14 cellular contexts compared by ENCODE assay signal in the genomic region with DNA sequence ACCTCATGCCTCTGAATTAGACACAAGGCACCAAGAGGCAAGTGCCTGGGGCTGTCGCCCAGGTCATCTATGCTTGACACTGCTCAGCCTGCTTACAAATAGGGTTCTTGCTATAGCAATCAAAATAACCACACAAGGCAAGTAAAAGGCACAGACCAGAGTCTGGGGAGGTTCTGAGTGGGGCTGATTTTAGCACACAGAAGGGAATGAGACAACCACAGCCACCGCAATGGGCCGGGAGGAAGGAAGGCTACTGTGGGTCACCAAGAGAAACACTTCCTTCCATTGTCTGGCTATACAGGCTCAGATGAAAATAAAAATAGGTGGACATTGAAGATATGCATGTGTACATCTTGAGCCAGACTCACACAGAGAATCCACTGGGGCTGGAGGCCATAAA.
A peak's percentile ranks its signal among the peaks of the same experiment; 100 is the strongest.
DNase-seq lines count a peak whose midpoint lies in the region; TF ChIP-seq lines count a peak whose summit lies in the region.
"Had no signal": no experiment of that assay in that cellular context is flagged by ENCODE, and none has a peak within 500 bp of the region (broad histone marks: within the 10 kb centered on the region; RNA-seq: fewer than 3 reads in every experiment).

No MANE protein-coding gene starts in this region.

- peaks cover 37% of the 10 kb centered on the region for H3K4me1 ChIP-seq in testis
- H3K4me1 ChIP-seq: prostate gland had no signal

- DNase-seq in NOMO-1 treated with DMSO at 0.1 percent for 48 hours (lab: John Stamatoyannopoulos, UW; ENCODE audit: unreplicated experiment), result peak; percentile 18
- no peak for DNase-seq in NOMO-1 treated with dmso at 0.1 percent for 144 hours (lab: John Stamatoyannopoulos, UW; ENCODE audit: unreplicated experiment)
- DNase-seq in dorsolateral prefrontal cortex, result peak in 2 of 10 donors; percentile 31 to 39
- DNase-seq in medulla oblongata (ENCODE audit: extremely low spot score), result peak; percentile 81
- DNase-seq in testis, result no peak
- no peak for DNase-seq in NCI-H1092 (lab: John Stamatoyannopoulos, UW)
- DNase-seq in DMS 273 (lab: John Stamatoyannopoulos, UW; ENCODE audit: unreplicated experiment), result no peak
- DNase-seq in activated CD4-positive, CD25-positive, alpha-beta regulatory T cell treated with anti-CD3 and anti-CD28 coated beads, Interleukin-2, amount 50 U/mL, for 72 hours, result no peak
- DNase-seq: activated CD4-positive, alpha-beta T cell treated with anti-CD3 and anti-CD28 coated beads, Interleukin-2, amount 50 U/mL, for 48 hours; CD4-positive, alpha-beta T cell; NCI-H1436 treated with DMSO at 0.1 percent for 48 hours; NCI-H524 treated with DMSO at 0.1 percent for 48 hours had no signal

- TF ChIP-seq CTCF in dorsolateral prefrontal cortex (IDR thresholded peaks at IDR 0.05 in 54 of 56, conservative IDR thresholded peaks at IDR 0.05 in 2 of 56; ENCODE audit: low read depth in 1 of 56, partially characterized antibody in 56 of 56) (no peak), testis (IDR thresholded peaks at IDR 0.05) (no peak)

- no peaks in the 10 kb centered on the region for H3K36me3 ChIP-seq in testis (ENCODE audit: low read depth, missing control alignments)
- H3K36me3 ChIP-seq: prostate gland had no signal

- intact Hi-C loops in dorsolateral prefrontal cortex (cut with DNase I), result loop anchor here in 1 of 2 donors (5.0 kb wide), 1 partner anchor 282 kb away; no protein-coding TSS in a partner anchor
- intact Hi-C loops in testis (cut with DNase I; ENCODE audit: low total_unique reads), result no loop called here

- H3K27me3 ChIP-seq in dorsolateral prefrontal cortex (no peaks in the 10 kb centered on the region), testis (no peaks in the 10 kb centered on the region)

- H3K27ac ChIP-seq in dorsolateral prefrontal cortex (peak overlapping the region in 51 of 59 donors; percentile 32 to 95 (median 86)), testis (peak overlapping the region; percentile 71 to 82)
- H3K27ac ChIP-seq: 22Rv1, prostate gland had no signal

- H3K4me3 ChIP-seq in dorsolateral prefrontal cortex (no peak overlapping the region), testis (no peak overlapping the region)
- H3K4me3 ChIP-seq: prostate gland had no signal

- H3K9me3 ChIP-seq in testis, result no peaks in the 10 kb centered on the region
- H3K9me3 ChIP-seq: prostate gland had no signal

- WGBS in testis, 2 donors, result 75 to 87% methylated on average over 2 to 3 of the region's 3 CpGs

- no peak for TF ChIP-seq POLR2A in testis (IDR thresholded peaks at IDR 0.05)

Comparison
In these comparisons a context has a peak if more than half of its experiments do, and no peak if none do; other contexts are left out.
1. DNase-seq: peak in NOMO-1 treated with DMSO at 0.1 percent for 48 hours (single experiment) and medulla oblongata (single experiment); none in NOMO-1 treated with dmso at 0.1 percent for 144 hours (single experiment), testis (single experiment), NCI-H1092 (single experiment), DMS 273 (single experiment) and activated CD4-positive, CD25-positive, alpha-beta regulatory T cell treated with anti-CD3 and anti-CD28 coated beads, Interleukin-2, amount 50 U/mL, for 72 hours (single experiment).